In the genomic region with DNA sequence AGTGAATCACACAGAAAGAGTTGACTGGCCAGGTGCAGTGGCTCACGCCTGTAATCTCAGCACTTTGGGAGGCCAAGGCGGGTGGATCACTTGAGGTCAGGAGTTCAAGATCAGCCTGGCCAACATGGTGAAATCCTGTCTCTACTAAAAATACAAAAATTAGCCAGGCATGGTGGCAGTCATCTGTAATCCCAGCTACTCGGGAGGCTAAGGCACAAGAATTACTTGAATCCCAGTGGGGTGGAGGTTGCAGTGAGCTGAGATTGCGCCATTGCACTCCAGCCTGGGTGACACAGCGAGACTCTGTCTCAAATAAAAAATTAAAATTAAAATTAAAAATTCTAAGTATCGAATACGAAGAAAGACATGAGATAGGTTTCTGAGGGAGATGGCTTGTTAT, we compare ENCODE assay signal across 7 cellular contexts. TPM values are rescaled to one million over a fixed set of nuclear protein-coding genes. Genes with fewer than 3 reads are reported as not detected.
A peak's percentile ranks its signal among the peaks of the same experiment; 100 is the strongest.
DNase-seq lines count a peak whose midpoint lies in the region; ATAC-seq and TF ChIP-seq lines count a peak whose summit lies in the region.
"Not testable (repeated sequence)": the region's sequence is repeated elsewhere in the genome, so short reads cannot be mapped to it uniquely, and the experiment has no call there.

No MANE protein-coding gene starts in this region.

- not testable (repeated sequence) for H3K4me3 Mint-ChIP-seq in CD8-positive, alpha-beta T cell; activated CD4-positive, alpha-beta memory T cell treated with anti-CD3 and anti-CD28 coated beads for 36 hours; progenitor cell of endocrine pancreas (ENCODE audit: low read depth)

- CTCF ChIA-PET in CD8-positive, alpha-beta T cell (lab: Charles Lee): interaction anchor here (0.6 to 1.7 kb wide), 2 partner anchors 24 to 183 kb away, joined by 3 to 5 read pairs; no protein-coding TSS in a partner anchor
- CTCF ChIA-PET in OCI-LY7 (lab: Charles Lee; ENCODE audit: unreplicated experiment): interaction anchor here (1.2 kb wide), 1 partner anchor 26 kb away, joined by 3 read pairs; no protein-coding TSS in a partner anchor
- CTCF ChIA-PET in activated CD4-positive, alpha-beta memory T cell treated with anti-CD3 and anti-CD28 coated beads for 36 hours (lab: Charles Lee): interaction anchor here (1.0 to 1.1 kb wide), 2 partner anchors 20 to 24 kb away, joined by 3 to 7 read pairs; no protein-coding TSS in a partner anchor

- H3K4me3 ChIP-seq in BLaER1; CD8-positive, alpha-beta T cell (ENCODE audit: low read depth, low read length); Karpas-422 (ENCODE audit: low read length); OCI-LY7 (ENCODE audit: low read depth, low read length, poor library complexity, severe bottlenecking); hepatocyte: not testable (repeated sequence)

- peak overlapping the region; percentile 5; the same call in 1 of the 2 replicates for H3K4me2 ChIP-seq in BLaER1
- not testable (repeated sequence) for H3K4me2 ChIP-seq in Karpas-422 (ENCODE audit: low read depth, low read length, poor library complexity, severe bottlenecking)
- peak overlapping the region; percentile 68 for H3K4me2 ChIP-seq in OCI-LY7 (ENCODE audit: low read length)
- peak overlapping the region; percentile 20 for H3K4me2 ChIP-seq in hepatocyte

- not testable (repeated sequence) for H3K27ac ChIP-seq in BLaER1; CD8-positive, alpha-beta T cell (ENCODE audit: low read depth, low read length); OCI-LY7 (ENCODE audit: low read depth, low read length, poor library complexity, severe bottlenecking); hepatocyte
- H3K27ac ChIP-seq in Karpas-422 (ENCODE audit: low read length): peak overlapping the region; percentile 41; the same call in 1 of the 2 replicates

- H4K20me1 ChIP-seq in BLaER1 (peaks cover 100% of the 10 kb centered on the region), OCI-LY7 (ENCODE audit: insufficient read depth, low read length) (peaks cover 31% of the 10 kb centered on the region), hepatocyte (ENCODE audit: insufficient read depth, poor library complexity, severe bottlenecking) (peaks cover 99% of the 10 kb centered on the region)
- H4K20me1 ChIP-seq in Karpas-422 (ENCODE audit: insufficient read depth, low read depth, low read length): not testable (repeated sequence)

- intact Hi-C loops in CD8-positive, alpha-beta T cell (cut with DNase I, micrococcal nuclease); OCI-LY7 (cut with micrococcal nuclease; ENCODE audit: unreplicated experiment): not testable (repeated sequence)
- intact Hi-C loops in activated CD4-positive, alpha-beta memory T cell treated with anti-CD3 and anti-CD28 coated beads for 36 hours (cut with micrococcal nuclease): loop anchor here (2.0 kb wide), 1 partner anchor 24 kb away; a partner anchor contains a TSS

- not testable (repeated sequence) for H3K9me2 ChIP-seq in Karpas-422 (replicated peaks; ENCODE audit: insufficient read depth, low read length); OCI-LY7 (ENCODE audit: insufficient read depth, low read length); hepatocyte (replicated peaks; ENCODE audit: insufficient read depth)

- not testable (repeated sequence) for TF ChIP-seq CTCF in CD8-positive, alpha-beta T cell (IDR thresholded peaks at IDR 0.05); OCI-LY7 (conservative IDR thresholded peaks at IDR 0.05; ENCODE audit: low read length); hepatocyte (IDR thresholded peaks at IDR 0.05; ENCODE audit: poor library complexity); progenitor cell of endocrine pancreas (IDR thresholded peaks at IDR 0.05; ENCODE audit: unreplicated experiment)

- H2AFZ ChIP-seq in Karpas-422 (ENCODE audit: low read length); OCI-LY7 (ENCODE audit: low read length); hepatocyte: not testable (repeated sequence)

- WGBS in hepatocyte (ENCODE audit: low lambda C conversion rate, missing lambda C conversion rate): 94% methylated on average over 7 of the region's 7 CpGs

- peak overlapping the region; percentile 85 for H3K27ac Mint-ChIP-seq in CD8-positive, alpha-beta T cell
- not testable (repeated sequence) for H3K27ac Mint-ChIP-seq in activated CD4-positive, alpha-beta memory T cell treated with anti-CD3 and anti-CD28 coated beads for 36 hours
- H3K27ac Mint-ChIP-seq in progenitor cell of endocrine pancreas: peak overlapping the region; percentile 81

- not testable (repeated sequence) for H3K36me3 Mint-ChIP-seq in CD8-positive, alpha-beta T cell; activated CD4-positive, alpha-beta memory T cell treated with anti-CD3 and anti-CD28 coated beads for 36 hours; progenitor cell of endocrine pancreas (ENCODE audit: insufficient read depth)

- H3K79me2 ChIP-seq in Karpas-422 (ENCODE audit: low read length) (peaks cover 97% of the 10 kb centered on the region), OCI-LY7 (ENCODE audit: insufficient read depth, low read depth, low read length) (peaks cover 99% of the 10 kb centered on the region), hepatocyte (peaks cover 100% of the 10 kb centered on the region)

- DNase-seq in CD8-positive, alpha-beta T cell; Karpas-422; OCI-LY7 (ENCODE audit: low spot score); hepatocyte (ENCODE audit: low spot score); progenitor cell of endocrine pancreas (ENCODE audit: low spot score, unreplicated experiment): not testable (repeated sequence)
- DNase-seq in activated CD4-positive, alpha-beta memory T cell treated with anti-CD3 and anti-CD28 coated beads for 36 hours: peak; percentile 24

- peaks cover 69% of the 10 kb centered on the region for H3K4me1 Mint-ChIP-seq in CD8-positive, alpha-beta T cell (ENCODE audit: low read depth)
- H3K4me1 Mint-ChIP-seq in activated CD4-positive, alpha-beta memory T cell treated with anti-CD3 and anti-CD28 coated beads for 36 hours (ENCODE audit: low read depth): peaks cover 57% of the 10 kb centered on the region
- peaks cover 35% of the 10 kb centered on the region for H3K4me1 Mint-ChIP-seq in progenitor cell of endocrine pancreas (ENCODE audit: low read depth)

- H3K9me3 ChIP-seq in BLaER1; CD8-positive, alpha-beta T cell (ENCODE audit: low read length); Karpas-422 (ENCODE audit: low read length); OCI-LY7 (ENCODE audit: low read length); hepatocyte (ENCODE audit: low read depth): not testable (repeated sequence)

- not testable (repeated sequence) for BruUV-seq in OCI-LY7 (replicated peaks; lab: Mats Ljungman, UMichigan)

- POLR2A ChIA-PET in CD8-positive, alpha-beta T cell (lab: Charles Lee): interaction anchor here (1.0 to 1.1 kb wide), 2 partner anchors 12 to 24 kb away, joined by 3 read pairs; no protein-coding TSS in a partner anchor
- POLR2A ChIA-PET in OCI-LY7 (lab: Charles Lee): interaction anchor here (1.4 to 3.8 kb wide), 3 partner anchors 11 to 17 kb away, joined by 3 to 12 read pairs (median 5); no protein-coding TSS in a partner anchor
- POLR2A ChIA-PET in activated CD4-positive, alpha-beta memory T cell treated with anti-CD3 and anti-CD28 coated beads for 36 hours (lab: Charles Lee): interaction anchor here (1.9 kb wide), 1 partner anchor 24 kb away, joined by 12 read pairs; a partner anchor contains a TSS

- H3K9me3 Mint-ChIP-seq in CD8-positive, alpha-beta T cell; activated CD4-positive, alpha-beta memory T cell treated with anti-CD3 and anti-CD28 coated beads for 36 hours; progenitor cell of endocrine pancreas (ENCODE audit: low read depth): not testable (repeated sequence)

- H3K9ac ChIP-seq in BLaER1; Karpas-422 (ENCODE audit: low read length): not testable (repeated sequence)

- H3K27me3 ChIP-seq in BLaER1; CD8-positive, alpha-beta T cell (ENCODE audit: insufficient read depth, low read length); Karpas-422 (ENCODE audit: low read length); hepatocyte: not testable (repeated sequence)

- not testable (repeated sequence) for ATAC-seq in CD8-positive, alpha-beta T cell

- peaks cover 31% of the 10 kb centered on the region for H3K4me1 ChIP-seq in BLaER1
- H3K4me1 ChIP-seq in CD8-positive, alpha-beta T cell (ENCODE audit: insufficient read depth, low read length): peaks cover 36% of the 10 kb centered on the region
- H3K4me1 ChIP-seq in Karpas-422 (ENCODE audit: low read length): peaks cover 21% of the 10 kb centered on the region
- H3K4me1 ChIP-seq in OCI-LY7 (ENCODE audit: insufficient read depth, low read length, poor library complexity, severe bottlenecking): peaks cover 35% of the 10 kb centered on the region
- H3K4me1 ChIP-seq in hepatocyte (ENCODE audit: insufficient read depth): not testable (repeated sequence)

- H3K27me3 Mint-ChIP-seq in CD8-positive, alpha-beta T cell (ENCODE audit: low read depth); activated CD4-positive, alpha-beta memory T cell treated with anti-CD3 and anti-CD28 coated beads for 36 hours; progenitor cell of endocrine pancreas: not testable (repeated sequence)

- H3K36me3 ChIP-seq in BLaER1 (peaks cover 40% of the 10 kb centered on the region), OCI-LY7 (ENCODE audit: insufficient read depth, low read length) (peaks cover 20% of the 10 kb centered on the region)
- not testable (repeated sequence) for H3K36me3 ChIP-seq in CD8-positive, alpha-beta T cell (ENCODE audit: insufficient read depth, low read length); Karpas-422 (ENCODE audit: insufficient read depth, low read length); hepatocyte (replicated peaks; ENCODE audit: insufficient read depth, low read depth)

RNA-seq across cellular contexts. Expression of a gene that starts 23.4 kb away (rescaled TPM):
- 100 to 1,000 TPM; 111 to 114 TPM for total RNA-seq in CD8-positive, alpha-beta T cell
- total RNA-seq in Karpas-422 (2014; rRNA removed; shearing (Covaris generic); ENCODE audit: low replicate concordance): 56.2 and 60.2 TPM in 2 replicates
- 55.7 and 62.7 TPM in 2 replicates for total RNA-seq in OCI-LY7 (2014; rRNA removed; shearing (Covaris generic))
- total RNA-seq in OCI-LY7 (2022): 74.5 and 79.3 TPM in 2 replicates
- total RNA-seq in activated CD4-positive, alpha-beta memory T cell treated with anti-CD3 and anti-CD28 coated beads for 36 hours: 10 to 100 TPM; 31.2 to 31.8 TPM
- total RNA-seq in hepatocyte: 34.4 and 37.8 TPM in 2 replicates
- polyA plus RNA-seq in hepatocyte: 11.4 and 11.9 TPM in 2 replicates
- 71.4 and 73.9 TPM in 2 replicates for total RNA-seq in progenitor cell of endocrine pancreas
